8 cellular contexts compared by ENCODE assay signal in the genomic region with DNA sequence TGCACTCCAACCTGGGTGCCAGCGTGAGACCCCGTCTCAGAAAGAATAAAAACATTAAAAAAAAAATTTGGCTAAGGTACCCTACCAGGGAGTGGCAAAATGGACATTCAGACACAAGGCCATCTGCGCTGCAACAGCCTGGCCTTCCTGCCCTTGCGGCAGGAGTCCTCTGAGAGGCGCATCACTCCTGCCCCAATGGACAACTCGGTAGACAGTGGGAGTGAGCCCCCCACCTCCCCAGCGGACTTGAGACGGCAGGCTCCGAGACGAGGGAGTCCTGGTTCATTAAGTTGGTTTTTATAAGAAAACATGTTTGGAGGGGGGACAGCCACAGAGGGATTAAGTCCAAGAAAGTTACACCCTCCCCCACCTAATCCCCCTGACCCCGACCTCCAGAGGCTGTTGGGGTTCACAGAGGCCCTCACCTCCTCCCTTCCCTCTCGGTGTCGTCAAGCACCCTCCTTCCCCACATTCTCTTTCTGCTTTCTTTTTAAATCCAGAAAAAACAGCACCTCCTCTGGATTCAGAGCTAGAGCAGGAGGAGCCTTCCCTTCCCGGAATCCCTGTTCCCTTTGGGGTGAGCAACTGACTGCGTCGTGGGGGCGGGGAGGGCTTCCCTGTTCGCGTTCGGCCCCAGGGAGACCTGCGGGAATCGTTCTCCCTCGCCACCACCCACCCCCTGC.
A peak's percentile ranks its signal among the peaks of the same experiment; 100 is the strongest.
DNase-seq lines count a peak whose midpoint lies in the region; ATAC-seq, FAIRE-seq and TF ChIP-seq lines count a peak whose summit lies in the region.

No MANE protein-coding gene starts in this region.

- peak overlapping the region; percentile 99 for H3K27ac ChIP-seq in VCaP

- peak overlapping the region; percentile 82 to 93 for H3K4me3 ChIP-seq in foreskin fibroblast (ENCODE audit: low read depth in 1 of 2, low read length in 2 of 2)
- peak overlapping the region; percentile 91 for H3K4me3 ChIP-seq in retinal pigment epithelial cell (ENCODE audit: low read length)

- no peak for FAIRE-seq in HTR-8/SVneo (lab: Jason Lieb, UNC)

- ATAC-seq in HG02884 (IDR thresholded peaks at IDR 0.05; ENCODE audit: unreplicated experiment) = no peak

- TF ChIP-seq CTCF in VCaP (conservative IDR thresholded peaks at IDR 0.05) (no peak), foreskin fibroblast (IDR thresholded peaks at IDR 0.05; ENCODE audit: low read depth, low read length) (peak; percentile 14), retinal pigment epithelial cell (conservative IDR thresholded peaks at IDR 0.05; ENCODE audit: low read depth, low read length) (peak; percentile 4)

- DNase-seq in SHP77 (lab: John Stamatoyannopoulos, UW) (peak; percentile 8 to 46), SHP77 treated with DMSO at 0.1 percent for 48 hours (lab: John Stamatoyannopoulos, UW) (no peak), foreskin fibroblast (peak in 1 of 2 donors; percentile 50), retinal pigment epithelial cell (ENCODE audit: low read depth) (no peak), activated gamma-delta T cell treated with Interleukin-2 at 50 U/mL for 16 hours (no peak), HTR-8/SVneo (ENCODE audit: insufficient read length, low spot score) (no peak)

Comparison
In these comparisons a context has a peak if more than half of its experiments do, and no peak if none do; other contexts are left out.
1. DNase-seq: peak in SHP77 (2 of 2); none in SHP77 treated with DMSO at 0.1 percent for 48 hours (single experiment), retinal pigment epithelial cell (single experiment), activated gamma-delta T cell treated with Interleukin-2 at 50 U/mL for 16 hours (single experiment) and HTR-8/SVneo (single experiment).